ENCODE assay signal across 29 cellular contexts in the genomic region with DNA sequence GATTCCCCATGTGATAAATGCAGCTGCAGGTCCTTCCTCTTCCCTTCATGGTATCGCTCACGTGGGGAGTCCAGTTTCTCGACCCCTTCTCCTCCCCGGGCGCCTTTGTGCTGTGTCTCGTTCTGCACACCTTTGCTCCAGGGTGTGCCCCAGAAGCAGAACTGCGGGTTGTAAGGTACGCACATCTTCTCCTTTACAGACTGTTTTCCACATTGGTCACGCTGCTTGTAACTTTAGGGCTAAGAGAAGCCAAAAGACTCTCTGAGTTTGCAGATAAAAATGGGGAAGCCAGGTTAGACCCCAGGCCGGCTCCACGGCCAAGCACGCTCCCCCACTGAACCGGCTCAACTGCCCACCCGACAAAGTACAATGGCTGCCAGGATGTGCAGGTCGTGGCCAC. TPM values are rescaled to one million over a fixed set of nuclear protein-coding genes. Genes with fewer than 3 reads are reported as not detected.
"Had no signal": no experiment of that assay in that cellular context is flagged by ENCODE, and none has a peak within 500 bp of the region (broad histone marks: within the 10 kb centered on the region; RNA-seq: fewer than 3 reads in every experiment).

No MANE protein-coding gene starts in this region.

- H3K27ac ChIP-seq: colonic mucosa, dorsolateral prefrontal cortex, tibial nerve, uterus had no signal

- FAIRE-seq: bronchial epithelial cell, endothelial cell of umbilical vein had no signal

- ATAC-seq: effector memory CD8-positive, alpha-beta T cell; esophagus mucosa; mucosa of descending colon; WTC11 had no signal

- H3K9me3 ChIP-seq: colonic mucosa, mucosa of descending colon, tibial nerve, uterus had no signal

- H3K4me1 ChIP-seq: tibial nerve, uterus had no signal

- H3K27ac Mint-ChIP-seq: activated CD4-positive, alpha-beta memory T cell treated with anti-CD3 and anti-CD28 coated beads, Interleukin-2, amount 10 ng/mL, durations not matched to agents 7 days and 5 days; activated CD4-positive, alpha-beta T cell treated with anti-CD3 and anti-CD28 coated beads, Interleukin-2, amount 10 ng/mL, durations not matched to agents 7 days and 5 days; activated naive CD8-positive, alpha-beta T cell; effector memory CD8-positive, alpha-beta T cell; immature natural killer cell; nephron; progenitor cell of endocrine pancreas; WTC11 had no signal

- DNase-seq: activated CD4-positive, alpha-beta memory T cell treated with anti-CD3 and anti-CD28 coated beads, Interleukin-2, amount 10 ng/mL, durations not matched to agents 7 days and 5 days; activated CD4-positive, alpha-beta T cell treated with anti-CD3 and anti-CD28 coated beads for 1 hour; activated CD4-positive, alpha-beta T cell treated with anti-CD3 and anti-CD28 coated beads, Interleukin-2, amount 10 ng/mL, durations not matched to agents 7 days and 5 days; anterior cingulate cortex; cerebellar nuclear complex; colonic mucosa; dorsolateral prefrontal cortex; effector memory CD8-positive, alpha-beta T cell; foreskin fibroblast; hypothalamus; immature natural killer cell; mesendoderm; mucosa of descending colon; stimulated activated CD4-positive, alpha-beta T cell treated with anti-CD3 and anti-CD28 coated beads, Interleukin-15, amount 100 ng/mL, for 24 hours; stimulated activated CD4-positive, alpha-beta T cell treated with anti-CD3 and anti-CD28 coated beads, Interleukin-2, amount 100 ng/mL, for 24 hours; stimulated activated naive CD4-positive, alpha-beta T cell; T-helper 2 cell; uterus had no signal

- H3K4me3 Mint-ChIP-seq: activated CD4-positive, alpha-beta memory T cell treated with anti-CD3 and anti-CD28 coated beads, Interleukin-2, amount 10 ng/mL, durations not matched to agents 7 days and 5 days; activated CD4-positive, alpha-beta T cell treated with anti-CD3 and anti-CD28 coated beads, Interleukin-2, amount 10 ng/mL, durations not matched to agents 7 days and 5 days; activated naive CD8-positive, alpha-beta T cell; effector memory CD8-positive, alpha-beta T cell; immature natural killer cell; nephron; WTC11 had no signal

- H3K9me3 Mint-ChIP-seq: activated CD4-positive, alpha-beta memory T cell treated with anti-CD3 and anti-CD28 coated beads, Interleukin-2, amount 10 ng/mL, durations not matched to agents 7 days and 5 days; activated CD4-positive, alpha-beta T cell treated with anti-CD3 and anti-CD28 coated beads, Interleukin-2, amount 10 ng/mL, durations not matched to agents 7 days and 5 days; effector memory CD8-positive, alpha-beta T cell; immature natural killer cell; nephron; WTC11 had no signal

- H3K27me3 ChIP-seq: colonic mucosa, dorsolateral prefrontal cortex, tibial nerve, uterus had no signal

- H3K36me3 ChIP-seq: colonic mucosa, tibial nerve, uterus had no signal

- H3K4me2 ChIP-seq: smooth muscle cell had no signal

- H3K36me3 Mint-ChIP-seq: activated naive CD8-positive, alpha-beta T cell; immature natural killer cell; WTC11 had no signal

- H3K4me3 ChIP-seq: colonic mucosa, dorsolateral prefrontal cortex, lung, mucosa of descending colon, smooth muscle cell, tibial nerve, uterus had no signal

- H3K4me1 Mint-ChIP-seq: immature natural killer cell, nephron had no signal

- H3K27me3 Mint-ChIP-seq: activated CD4-positive, alpha-beta T cell treated with anti-CD3 and anti-CD28 coated beads, Interleukin-2, amount 10 ng/mL, durations not matched to agents 7 days and 5 days had no signal

RNA-seq across cellular contexts. Expression of gene TFCP2L1, which starts 45.9 kb away (rescaled TPM):
- total RNA-seq: endothelial cell of umbilical vein, myocyte had no signal
- polyA plus RNA-seq: endothelial cell of umbilical vein, smooth muscle cell had no signal
